ENCODE assay signal across 28 cellular contexts in the genomic region with DNA sequence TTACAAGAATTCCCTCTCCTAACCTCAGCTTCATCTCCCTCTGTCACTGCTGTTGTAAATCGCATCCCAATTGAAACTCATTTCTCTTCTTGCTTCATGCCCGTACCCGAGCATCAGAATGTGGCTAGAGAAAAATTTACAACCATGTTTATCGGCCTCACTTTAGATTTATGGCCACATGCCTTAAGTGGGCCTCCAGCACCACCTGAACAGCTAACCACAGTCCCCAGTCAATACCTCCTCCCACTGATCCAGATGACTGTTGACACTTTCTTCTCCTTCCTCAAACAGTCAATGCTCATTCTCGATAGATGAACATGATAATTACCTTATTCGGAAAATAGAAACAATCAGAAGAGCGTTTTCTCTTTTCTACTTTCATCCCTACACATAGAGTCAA.
"Had no signal": no experiment of that assay in that cellular context is flagged by ENCODE, and none has a peak within 500 bp of the region (broad histone marks: within the 10 kb centered on the region; RNA-seq: fewer than 3 reads in every experiment).

No MANE protein-coding gene starts in this region.

- ATAC-seq: effector memory CD8-positive, alpha-beta T cell; esophagus mucosa; gastrocnemius medialis; heart right ventricle; left cardiac atrium; left lung; left ventricle myocardium superior; lower lobe of right lung; mucosa of descending colon had no signal

- H3K27me3 Mint-ChIP-seq: dendritic cell treated with granulocyte-macrophage colony-stimulating factor and Interleukin-4, amounts not matched to agents 40 ng/mL and 50 ng/mL, for 4 days had no signal

- H3K4me1 ChIP-seq: colonic mucosa, esophagus squamous epithelium, gastrocnemius medialis, heart right ventricle, left lung, lower lobe of right lung had no signal

- H3K36me3 Mint-ChIP-seq: mesothelial cell of epicardium, naive B cell had no signal

- H3K4me3 Mint-ChIP-seq: dendritic cell treated with granulocyte-macrophage colony-stimulating factor and Interleukin-4, amounts not matched to agents 40 ng/mL and 50 ng/mL, for 4 days; effector memory CD8-positive, alpha-beta T cell; endodermal cell; mesothelial cell of epicardium; naive B cell had no signal

- FAIRE-seq: endometrium, islet of Langerhans, keratinocyte had no signal

- H3K4me3 ChIP-seq: colonic mucosa, esophagus squamous epithelium, gastrocnemius medialis, heart right ventricle, left lung, lower lobe of right lung, mucosa of descending colon had no signal

- H3K27ac ChIP-seq: colonic mucosa, epithelial cell of prostate, esophagus squamous epithelium, gastrocnemius medialis, heart right ventricle, left lung, lower lobe of right lung had no signal

- H3K27ac Mint-ChIP-seq: dendritic cell treated with granulocyte-macrophage colony-stimulating factor and Interleukin-4, amounts not matched to agents 40 ng/mL and 50 ng/mL, for 4 days; effector memory CD8-positive, alpha-beta T cell; endodermal cell; mesothelial cell of epicardium; naive B cell had no signal

- H3K9me3 Mint-ChIP-seq: dendritic cell treated with granulocyte-macrophage colony-stimulating factor and Interleukin-4, amounts not matched to agents 40 ng/mL and 50 ng/mL, for 4 days; effector memory CD8-positive, alpha-beta T cell; endodermal cell; mesothelial cell of epicardium; naive B cell had no signal

- H3K36me3 ChIP-seq: colonic mucosa, esophagus squamous epithelium, gastrocnemius medialis, heart right ventricle, left lung, lower lobe of right lung had no signal

- H3K4me1 Mint-ChIP-seq: mesothelial cell of epicardium, naive B cell had no signal

- H3K27me3 ChIP-seq: colonic mucosa, esophagus squamous epithelium, gastrocnemius medialis, heart right ventricle, left lung had no signal

- DNase-seq: colonic mucosa; cortex of kidney; effector CD8-positive, alpha-beta T cell; effector memory CD8-positive, alpha-beta T cell; endodermal cell; erythroblast; esophagus squamous epithelium; foreskin fibroblast; foreskin melanocyte; gastrocnemius medialis; glutamatergic neuron; head of caudate nucleus; heart right ventricle; hippocampal formation; left cardiac atrium; left lung; left ventricle myocardium superior; lower lobe of right lung; mesenchymal stem cell; mucosa of descending colon; naive B cell had no signal
